ENCODE assay signal across 1 cellular context in the genomic region with DNA sequence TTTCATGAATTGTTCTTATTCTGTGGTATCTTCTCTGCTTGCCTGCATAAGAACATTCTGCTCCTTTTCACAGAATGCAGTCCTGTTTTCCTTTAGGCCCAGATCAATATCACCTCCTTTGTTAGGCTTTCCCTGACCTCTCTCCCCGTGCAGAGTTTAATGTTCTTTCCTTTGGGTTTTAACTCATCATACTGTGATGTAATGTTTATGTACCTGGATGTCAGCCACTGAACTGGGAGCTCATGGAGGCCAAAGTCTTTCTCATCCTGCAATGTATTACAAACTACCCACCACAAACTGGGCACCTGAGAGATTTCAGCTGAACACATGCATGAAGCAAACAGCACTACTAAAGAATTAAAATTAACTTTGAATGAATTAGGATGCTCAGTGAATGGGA.
TF ChIP-seq lines count a peak whose summit lies in the region.

No MANE protein-coding gene starts in this region.

TF ChIP-seq in HepG2, 621 proteins besides CTCF, POLR2A, EP300 and RAD21 (continued from another document and continues in another):
- TF ChIP-seq, protein P1, sequence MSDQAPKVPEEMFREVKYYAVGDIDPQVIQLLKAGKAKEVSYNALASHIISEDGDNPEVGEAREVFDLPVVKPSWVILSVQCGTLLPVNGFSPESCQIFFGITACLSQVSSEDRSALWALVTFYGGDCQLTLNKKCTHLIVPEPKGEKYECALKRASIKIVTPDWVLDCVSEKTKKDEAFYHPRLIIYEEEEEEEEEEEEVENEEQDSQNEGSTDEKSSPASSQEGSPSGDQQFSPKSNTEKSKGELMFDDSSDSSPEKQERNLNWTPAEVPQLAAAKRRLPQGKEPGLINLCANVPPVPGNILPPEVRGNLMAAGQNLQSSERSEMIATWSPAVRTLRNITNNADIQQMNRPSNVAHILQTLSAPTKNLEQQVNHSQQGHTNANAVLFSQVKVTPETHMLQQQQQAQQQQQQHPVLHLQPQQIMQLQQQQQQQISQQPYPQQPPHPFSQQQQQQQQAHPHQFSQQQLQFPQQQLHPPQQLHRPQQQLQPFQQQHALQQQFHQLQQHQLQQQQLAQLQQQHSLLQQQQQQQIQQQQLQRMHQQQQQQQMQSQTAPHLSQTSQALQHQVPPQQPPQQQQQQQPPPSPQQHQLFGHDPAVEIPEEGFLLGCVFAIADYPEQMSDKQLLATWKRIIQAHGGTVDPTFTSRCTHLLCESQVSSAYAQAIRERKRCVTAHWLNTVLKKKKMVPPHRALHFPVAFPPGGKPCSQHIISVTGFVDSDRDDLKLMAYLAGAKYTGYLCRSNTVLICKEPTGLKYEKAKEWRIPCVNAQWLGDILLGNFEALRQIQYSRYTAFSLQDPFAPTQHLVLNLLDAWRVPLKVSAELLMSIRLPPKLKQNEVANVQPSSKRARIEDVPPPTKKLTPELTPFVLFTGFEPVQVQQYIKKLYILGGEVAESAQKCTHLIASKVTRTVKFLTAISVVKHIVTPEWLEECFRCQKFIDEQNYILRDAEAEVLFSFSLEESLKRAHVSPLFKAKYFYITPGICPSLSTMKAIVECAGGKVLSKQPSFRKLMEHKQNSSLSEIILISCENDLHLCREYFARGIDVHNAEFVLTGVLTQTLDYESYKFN (CRISPR knock-in tag; conservative IDR thresholded peaks at IDR 0.05), result peak; percentile 51
- TF ChIP-seq ZNF598 (CRISPR knock-in tag; IDR thresholded peaks at IDR 0.05; ENCODE audit: borderline replicate concordance) (no peak), RARA (CRISPR knock-in tag; IDR thresholded peaks at IDR 0.05) (0 out of 2 replicates have a peak, but pooled peaks have one; percentile 17), HCFC1 (IDR thresholded peaks at IDR 0.05; ENCODE audit: low read depth, low read length) (no peak), KAT8 (CRISPR knock-in tag; IDR thresholded peaks at IDR 0.05) (no peak), ZNF251 (CRISPR knock-in tag; IDR thresholded peaks at IDR 0.05) (no peak), KAT2B (IDR thresholded peaks at IDR 0.05; ENCODE audit: borderline replicate concordance, low read depth, low read length) (no peak), DMAP1 (CRISPR knock-in tag; IDR thresholded peaks at IDR 0.05) (no peak), TAF15 (IDR thresholded peaks at IDR 0.05; ENCODE audit: low read depth, low read length, poor library complexity, severe bottlenecking) (no peak), REXO4 (CRISPR knock-in tag; IDR thresholded peaks at IDR 0.05; ENCODE audit: borderline replicate concordance) (no peak), MAFF (IDR thresholded peaks at IDR 0.05; ENCODE audit: low read depth, low read length) (no peak), TBP (CRISPR knock-in tag; IDR thresholded peaks at IDR 0.05) (no peak), ZNF562 (CRISPR knock-in tag; IDR thresholded peaks at IDR 0.05; ENCODE audit: borderline replicate concordance) (no peak), ZNF720 (CRISPR knock-in tag; IDR thresholded peaks at IDR 0.05) (no peak), MED1 (CRISPR knock-in tag; IDR thresholded peaks at IDR 0.05) (no peak), ZNF780A (CRISPR knock-in tag; IDR thresholded peaks at IDR 0.05) (no peak), TBX2 (CRISPR knock-in tag; IDR thresholded peaks at IDR 0.05; ENCODE audit: borderline replicate concordance) (no peak), SOX6 (IDR thresholded peaks at IDR 0.05) (no peak), SOX6 (CRISPR knock-in tag; IDR thresholded peaks at IDR 0.05) (peak; percentile 58), SMAD3 (CRISPR knock-in tag; IDR thresholded peaks at IDR 0.05) (no peak)
- TF ChIP-seq, protein P2, sequence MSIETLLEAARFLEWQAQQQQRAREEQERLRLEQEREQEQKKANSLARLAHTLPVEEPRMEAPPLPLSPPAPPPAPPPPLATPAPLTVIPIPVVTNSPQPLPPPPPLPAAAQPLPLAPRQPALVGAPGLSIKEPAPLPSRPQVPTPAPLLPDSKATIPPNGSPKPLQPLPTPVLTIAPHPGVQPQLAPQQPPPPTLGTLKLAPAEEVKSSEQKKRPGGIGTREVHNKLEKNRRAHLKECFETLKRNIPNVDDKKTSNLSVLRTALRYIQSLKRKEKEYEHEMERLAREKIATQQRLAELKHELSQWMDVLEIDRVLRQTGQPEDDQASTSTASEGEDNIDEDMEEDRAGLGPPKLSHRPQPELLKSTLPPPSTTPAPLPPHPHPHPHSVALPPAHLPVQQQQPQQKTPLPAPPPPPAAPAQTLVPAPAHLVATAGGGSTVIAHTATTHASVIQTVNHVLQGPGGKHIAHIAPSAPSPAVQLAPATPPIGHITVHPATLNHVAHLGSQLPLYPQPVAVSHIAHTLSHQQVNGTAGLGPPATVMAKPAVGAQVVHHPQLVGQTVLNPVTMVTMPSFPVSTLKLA (IDR thresholded peaks at IDR 0.05), result no peak
- TF ChIP-seq, protein P3, sequence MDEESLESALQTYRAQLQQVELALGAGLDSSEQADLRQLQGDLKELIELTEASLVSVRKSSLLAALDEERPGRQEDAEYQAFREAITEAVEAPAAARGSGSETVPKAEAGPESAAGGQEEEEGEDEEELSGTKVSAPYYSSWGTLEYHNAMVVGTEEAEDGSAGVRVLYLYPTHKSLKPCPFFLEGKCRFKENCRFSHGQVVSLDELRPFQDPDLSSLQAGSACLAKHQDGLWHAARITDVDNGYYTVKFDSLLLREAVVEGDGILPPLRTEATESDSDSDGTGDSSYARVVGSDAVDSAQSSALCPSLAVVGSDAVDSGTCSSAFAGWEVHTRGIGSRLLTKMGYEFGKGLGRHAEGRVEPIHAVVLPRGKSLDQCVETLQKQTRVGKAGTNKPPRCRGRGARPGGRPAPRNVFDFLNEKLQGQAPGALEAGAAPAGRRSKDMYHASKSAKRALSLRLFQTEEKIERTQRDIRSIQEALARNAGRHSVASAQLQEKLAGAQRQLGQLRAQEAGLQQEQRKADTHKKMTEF (CRISPR knock-in tag; IDR thresholded peaks at IDR 0.05), result no peak
- TF ChIP-seq, protein P4, sequence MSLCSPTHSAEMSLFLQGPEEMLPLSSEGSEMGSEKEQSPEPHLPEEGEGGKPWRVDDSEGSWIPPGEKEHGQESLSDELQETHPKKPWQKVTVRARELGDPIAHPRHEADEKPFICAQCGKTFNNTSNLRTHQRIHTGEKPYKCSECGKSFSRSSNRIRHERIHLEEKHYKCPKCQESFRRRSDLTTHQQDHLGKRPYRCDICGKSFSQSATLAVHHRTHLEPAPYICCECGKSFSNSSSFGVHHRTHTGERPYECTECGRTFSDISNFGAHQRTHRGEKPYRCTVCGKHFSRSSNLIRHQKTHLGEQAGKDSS (CRISPR knock-in tag; IDR thresholded peaks at IDR 0.05; ENCODE audit: borderline replicate concordance, low read depth), result no peak
- TF ChIP-seq, protein P5, sequence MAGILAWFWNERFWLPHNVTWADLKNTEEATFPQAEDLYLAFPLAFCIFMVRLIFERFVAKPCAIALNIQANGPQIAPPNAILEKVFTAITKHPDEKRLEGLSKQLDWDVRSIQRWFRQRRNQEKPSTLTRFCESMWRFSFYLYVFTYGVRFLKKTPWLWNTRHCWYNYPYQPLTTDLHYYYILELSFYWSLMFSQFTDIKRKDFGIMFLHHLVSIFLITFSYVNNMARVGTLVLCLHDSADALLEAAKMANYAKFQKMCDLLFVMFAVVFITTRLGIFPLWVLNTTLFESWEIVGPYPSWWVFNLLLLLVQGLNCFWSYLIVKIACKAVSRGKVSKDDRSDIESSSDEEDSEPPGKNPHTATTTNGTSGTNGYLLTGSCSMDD (CRISPR knock-in tag; IDR thresholded peaks at IDR 0.05), result no peak
- TF ChIP-seq, protein P6, sequence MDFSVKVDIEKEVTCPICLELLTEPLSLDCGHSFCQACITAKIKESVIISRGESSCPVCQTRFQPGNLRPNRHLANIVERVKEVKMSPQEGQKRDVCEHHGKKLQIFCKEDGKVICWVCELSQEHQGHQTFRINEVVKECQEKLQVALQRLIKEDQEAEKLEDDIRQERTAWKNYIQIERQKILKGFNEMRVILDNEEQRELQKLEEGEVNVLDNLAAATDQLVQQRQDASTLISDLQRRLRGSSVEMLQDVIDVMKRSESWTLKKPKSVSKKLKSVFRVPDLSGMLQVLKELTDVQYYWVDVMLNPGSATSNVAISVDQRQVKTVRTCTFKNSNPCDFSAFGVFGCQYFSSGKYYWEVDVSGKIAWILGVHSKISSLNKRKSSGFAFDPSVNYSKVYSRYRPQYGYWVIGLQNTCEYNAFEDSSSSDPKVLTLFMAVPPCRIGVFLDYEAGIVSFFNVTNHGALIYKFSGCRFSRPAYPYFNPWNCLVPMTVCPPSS (IDR thresholded peaks at IDR 0.05), result no peak
- TF ChIP-seq, protein P7, sequence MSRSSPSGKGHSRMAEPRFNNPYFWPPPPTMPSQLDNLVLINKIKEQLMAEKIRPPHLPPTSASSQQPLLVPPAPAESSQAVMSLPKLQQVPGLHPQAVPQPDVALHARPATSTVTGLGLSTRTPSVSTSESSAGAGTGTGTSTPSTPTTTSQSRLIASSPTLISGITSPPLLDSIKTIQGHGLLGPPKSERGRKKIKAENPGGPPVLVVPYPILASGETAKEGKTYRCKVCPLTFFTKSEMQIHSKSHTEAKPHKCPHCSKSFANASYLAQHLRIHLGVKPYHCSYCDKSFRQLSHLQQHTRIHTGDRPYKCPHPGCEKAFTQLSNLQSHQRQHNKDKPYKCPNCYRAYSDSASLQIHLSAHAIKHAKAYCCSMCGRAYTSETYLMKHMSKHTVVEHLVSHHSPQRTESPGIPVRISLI (CRISPR knock-in tag; IDR thresholded peaks at IDR 0.05; ENCODE audit: borderline replicate concordance), result no peak
- TF ChIP-seq, protein P8, sequence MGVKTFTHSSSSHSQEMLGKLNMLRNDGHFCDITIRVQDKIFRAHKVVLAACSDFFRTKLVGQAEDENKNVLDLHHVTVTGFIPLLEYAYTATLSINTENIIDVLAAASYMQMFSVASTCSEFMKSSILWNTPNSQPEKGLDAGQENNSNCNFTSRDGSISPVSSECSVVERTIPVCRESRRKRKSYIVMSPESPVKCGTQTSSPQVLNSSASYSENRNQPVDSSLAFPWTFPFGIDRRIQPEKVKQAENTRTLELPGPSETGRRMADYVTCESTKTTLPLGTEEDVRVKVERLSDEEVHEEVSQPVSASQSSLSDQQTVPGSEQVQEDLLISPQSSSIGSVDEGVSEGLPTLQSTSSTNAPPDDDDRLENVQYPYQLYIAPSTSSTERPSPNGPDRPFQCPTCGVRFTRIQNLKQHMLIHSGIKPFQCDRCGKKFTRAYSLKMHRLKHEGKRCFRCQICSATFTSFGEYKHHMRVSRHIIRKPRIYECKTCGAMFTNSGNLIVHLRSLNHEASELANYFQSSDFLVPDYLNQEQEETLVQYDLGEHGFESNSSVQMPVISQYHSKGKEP (CRISPR knock-in tag; IDR thresholded peaks at IDR 0.05), result no peak
- TF ChIP-seq, protein P9, sequence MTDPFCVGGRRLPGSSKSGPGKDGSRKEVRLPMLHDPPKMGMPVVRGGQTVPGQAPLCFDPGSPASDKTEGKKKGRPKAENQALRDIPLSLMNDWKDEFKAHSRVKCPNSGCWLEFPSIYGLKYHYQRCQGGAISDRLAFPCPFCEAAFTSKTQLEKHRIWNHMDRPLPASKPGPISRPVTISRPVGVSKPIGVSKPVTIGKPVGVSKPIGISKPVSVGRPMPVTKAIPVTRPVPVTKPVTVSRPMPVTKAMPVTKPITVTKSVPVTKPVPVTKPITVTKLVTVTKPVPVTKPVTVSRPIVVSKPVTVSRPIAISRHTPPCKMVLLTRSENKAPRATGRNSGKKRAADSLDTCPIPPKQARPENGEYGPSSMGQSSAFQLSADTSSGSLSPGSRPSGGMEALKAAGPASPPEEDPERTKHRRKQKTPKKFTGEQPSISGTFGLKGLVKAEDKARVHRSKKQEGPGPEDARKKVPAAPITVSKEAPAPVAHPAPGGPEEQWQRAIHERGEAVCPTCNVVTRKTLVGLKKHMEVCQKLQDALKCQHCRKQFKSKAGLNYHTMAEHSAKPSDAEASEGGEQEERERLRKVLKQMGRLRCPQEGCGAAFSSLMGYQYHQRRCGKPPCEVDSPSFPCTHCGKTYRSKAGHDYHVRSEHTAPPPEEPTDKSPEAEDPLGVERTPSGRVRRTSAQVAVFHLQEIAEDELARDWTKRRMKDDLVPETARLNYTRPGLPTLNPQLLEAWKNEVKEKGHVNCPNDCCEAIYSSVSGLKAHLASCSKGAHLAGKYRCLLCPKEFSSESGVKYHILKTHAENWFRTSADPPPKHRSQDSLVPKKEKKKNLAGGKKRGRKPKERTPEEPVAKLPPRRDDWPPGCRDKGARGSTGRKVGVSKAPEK (CRISPR knock-in tag; IDR thresholded peaks at IDR 0.05; ENCODE audit: borderline replicate concordance), result no peak
- TF ChIP-seq, protein P10, sequence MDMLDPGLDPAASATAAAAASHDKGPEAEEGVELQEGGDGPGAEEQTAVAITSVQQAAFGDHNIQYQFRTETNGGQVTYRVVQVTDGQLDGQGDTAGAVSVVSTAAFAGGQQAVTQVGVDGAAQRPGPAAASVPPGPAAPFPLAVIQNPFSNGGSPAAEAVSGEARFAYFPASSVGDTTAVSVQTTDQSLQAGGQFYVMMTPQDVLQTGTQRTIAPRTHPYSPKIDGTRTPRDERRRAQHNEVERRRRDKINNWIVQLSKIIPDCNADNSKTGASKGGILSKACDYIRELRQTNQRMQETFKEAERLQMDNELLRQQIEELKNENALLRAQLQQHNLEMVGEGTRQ (IDR thresholded peaks at IDR 0.05; ENCODE audit: low read depth, low read length), result no peak
- TF ChIP-seq, protein P10 (CRISPR knock-in tag; IDR thresholded peaks at IDR 0.05; ENCODE audit: borderline replicate concordance), result no peak
- TF ChIP-seq, protein P11, sequence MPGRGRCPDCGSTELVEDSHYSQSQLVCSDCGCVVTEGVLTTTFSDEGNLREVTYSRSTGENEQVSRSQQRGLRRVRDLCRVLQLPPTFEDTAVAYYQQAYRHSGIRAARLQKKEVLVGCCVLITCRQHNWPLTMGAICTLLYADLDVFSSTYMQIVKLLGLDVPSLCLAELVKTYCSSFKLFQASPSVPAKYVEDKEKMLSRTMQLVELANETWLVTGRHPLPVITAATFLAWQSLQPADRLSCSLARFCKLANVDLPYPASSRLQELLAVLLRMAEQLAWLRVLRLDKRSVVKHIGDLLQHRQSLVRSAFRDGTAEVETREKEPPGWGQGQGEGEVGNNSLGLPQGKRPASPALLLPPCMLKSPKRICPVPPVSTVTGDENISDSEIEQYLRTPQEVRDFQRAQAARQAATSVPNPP (CRISPR knock-in tag; IDR thresholded peaks at IDR 0.05), result no peak
